In the genomic region with DNA sequence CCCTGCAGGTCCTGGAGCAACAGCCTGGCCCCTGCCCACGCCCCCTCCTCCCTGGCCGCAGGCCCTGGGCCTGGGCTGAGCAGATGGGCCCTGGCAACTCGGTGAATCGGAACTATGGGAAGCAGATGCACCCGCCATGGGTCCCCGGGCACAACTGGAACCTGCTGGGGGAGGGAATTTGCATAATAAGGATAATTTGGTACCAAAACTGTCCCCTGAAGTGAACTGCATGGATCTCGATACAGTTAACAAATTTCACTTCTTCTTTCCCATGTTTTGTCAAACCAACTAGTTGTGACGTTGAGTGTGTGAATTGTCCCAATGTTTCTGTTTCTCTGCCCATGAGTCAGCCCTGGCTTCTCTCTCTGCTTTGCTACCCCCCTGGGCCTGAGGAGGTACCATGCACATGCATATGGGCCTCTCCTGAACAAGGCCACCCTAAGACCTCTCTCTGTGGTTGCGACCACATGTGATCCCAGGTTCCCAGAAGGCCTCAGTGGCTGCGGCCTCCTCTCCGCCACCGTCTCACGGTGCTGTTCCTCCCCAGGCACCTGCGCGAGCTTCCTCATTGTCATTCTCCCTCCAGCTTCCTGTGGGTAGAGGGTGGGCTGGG, we compare ENCODE assay signal across 10 cellular contexts. TPM values are rescaled to one million over a fixed set of nuclear protein-coding genes. Genes with fewer than 3 reads are reported as not detected.
DNase-seq lines count a peak whose midpoint lies in the region; ATAC-seq, FAIRE-seq and TF ChIP-seq lines count a peak whose summit lies in the region.
"Had no signal": no experiment of that assay in that cellular context is flagged by ENCODE, and none has a peak within 500 bp of the region (broad histone marks: within the 10 kb centered on the region; RNA-seq: fewer than 3 reads in every experiment).

No MANE protein-coding gene starts in this region.

- 64 to 91% (median 76%) methylated on average over 15 of the region's 15 CpGs for WGBS in small intestine, 3 donors
- WGBS in GM23248 (ENCODE audit: low coverage in 1 of 2, low lambda C conversion rate in 2 of 2, missing lambda C conversion rate in 2 of 2), 2 experiments: 61 to 66% methylated on average over 15 of the region's 15 CpGs

- no peaks in the 10 kb centered on the region for H4K20me1 ChIP-seq in GM23248 (ENCODE audit: insufficient read depth)

- H3K36me3 ChIP-seq in small intestine (ENCODE audit: control insufficient read depth in 2 of 2, insufficient read depth in 2 of 2, low read length in 2 of 2) (no peaks in the 10 kb centered on the region), GM23248 (ENCODE audit: low read depth) (no peaks in the 10 kb centered on the region)

- H3K27ac Mint-ChIP-seq in effector memory CD8-positive, alpha-beta T cell: peak overlapping the region in 1 of 2 donors; percentile 80

- peak overlapping the region in 1 of 2 donors; percentile 53 for H3K27ac ChIP-seq in small intestine (ENCODE audit: low read depth in 1 of 2, low read length in 1 of 2)
- H3K27ac ChIP-seq in GM23248: no peak overlapping the region

- H3K9me3 ChIP-seq in small intestine (ENCODE audit: control insufficient read depth, low read depth) (no peaks in the 10 kb centered on the region), GM23248 (ENCODE audit: low read depth) (no peaks in the 10 kb centered on the region)

- FAIRE-seq in small intestine (lab: Jason Lieb, UNC): no peak

- no peak overlapping the region for H3K9ac ChIP-seq in GM23248

- no peaks in the 10 kb centered on the region for H3K9me3 Mint-ChIP-seq in effector memory CD8-positive, alpha-beta T cell

- H3K9me2 ChIP-seq in GM23248 (ENCODE audit: insufficient read depth): no peaks in the 10 kb centered on the region

- H3K79me2 ChIP-seq in GM23248 (ENCODE audit: insufficient read depth): no peaks in the 10 kb centered on the region

- H3K4me2 ChIP-seq in GM23248 (ENCODE audit: unreplicated experiment): no peak overlapping the region

- no peak for TF ChIP-seq CTCF in GM13977 (IDR thresholded peaks at IDR 0.05; ENCODE audit: extremely low read depth, insufficient read depth, missing control alignments)

- peaks cover 29% of the 10 kb centered on the region for H3K36me3 Mint-ChIP-seq in effector memory CD8-positive, alpha-beta T cell (ENCODE audit: insufficient read depth)

- ATAC-seq in GM21360 (IDR thresholded peaks at IDR 0.05; ENCODE audit: unreplicated experiment) (peak; percentile 52), HG03439 (IDR thresholded peaks at IDR 0.05; ENCODE audit: unreplicated experiment) (peak; percentile 51)
- ATAC-seq in effector memory CD8-positive, alpha-beta T cell (replicated peaks): peak; percentile 48

- no peaks in the 10 kb centered on the region for H3K27me3 Mint-ChIP-seq in effector memory CD8-positive, alpha-beta T cell

- no peaks in the 10 kb centered on the region for H3K4me1 ChIP-seq in small intestine (ENCODE audit: control insufficient read depth in 2 of 2, insufficient read depth in 1 of 2, low read depth in 1 of 2, low read length in 1 of 2)
- no peaks in the 10 kb centered on the region for H3K4me1 ChIP-seq in GM23248 (ENCODE audit: insufficient read depth)

- H3K4me3 ChIP-seq in small intestine (ENCODE audit: low read depth in 1 of 2, low read length in 2 of 2): no peak overlapping the region
- no peak overlapping the region for H3K4me3 ChIP-seq in GM23248

- peak; percentile 57 for DNase-seq in GM13977 (ENCODE audit: low spot score)
- no peak for DNase-seq in effector memory CD8-positive, alpha-beta T cell
- no peak for DNase-seq in small intestine
- DNase-seq in GM23248: no peak
- no peak for DNase-seq in hepatic stellate cell (ENCODE audit: low spot score)
- no peak for DNase-seq in HuH-7.5 (ENCODE audit: low spot score)
- DNase-seq: stimulated activated naive CD4-positive, alpha-beta T cell treated with Interleukin-2 at 50 U/mL for 16 hours; T1000 had no signal

- H3K4me1 Mint-ChIP-seq in effector memory CD8-positive, alpha-beta T cell (ENCODE audit: low read depth in 2 of 2): peaks cover 26 to 41% of the 10 kb centered on the region in 2 donors

- in situ Hi-C loops in GM13977 (cut with MboI; ENCODE audit: low pct_unique_long_range_greater_than_20kb, low sequenced_read_pairs, unreplicated experiment): loop anchor here (10.0 to 25.0 kb wide), 2 partner anchors 105 to 198 kb away; partner anchors contain the start of gene IKZF1
- in situ Hi-C loops in GM23248 (cut with MboI): loop anchor here (10.0 kb wide), 1 partner anchor 205 kb away; no protein-coding TSS in a partner anchor

- no peak overlapping the region for H2AFZ ChIP-seq in GM23248

- no peaks in the 10 kb centered on the region for H3F3A ChIP-seq in GM23248 (ENCODE audit: insufficient read depth)

- H3K27me3 ChIP-seq in small intestine (ENCODE audit: control insufficient read depth in 2 of 2, insufficient read depth in 2 of 2, low read length in 2 of 2) (no peaks in the 10 kb centered on the region), GM23248 (replicated peaks; ENCODE audit: insufficient read depth) (peaks cover 12% of the 10 kb centered on the region; the same call in 1 of the 2 replicates)

- no peak overlapping the region for H3K4me3 Mint-ChIP-seq in effector memory CD8-positive, alpha-beta T cell

RNA-seq across cellular contexts. Expression of gene FIGNL1, which starts 40.2 kb away (rescaled TPM):
- polyA plus RNA-seq in small intestine: 1 to 10 TPM; 1.9 to 5.7 (median 3.1) TPM
- 20.2 and 27.8 TPM in 2 replicates for total RNA-seq in GM23248 (2014; rRNA removed; shearing (Covaris generic))
- 8.4 and 9.2 TPM in 2 replicates for polyA plus RNA-seq in GM23248 (2016; fragmentation: Nextera tagmentation; extraction: Ambion mirVana)
